Comparison of ENCODE assay signal across 7 cellular contexts in genomic region chr11:119318240-119319135, GRCh38. TPM values are rescaled to one million over a fixed set of nuclear protein-coding genes. Genes with fewer than 3 reads are reported as not detected.
DNase-seq lines count a peak whose midpoint lies in the region; ATAC-seq and TF ChIP-seq lines count a peak whose summit lies in the region.

No MANE protein-coding gene starts in this region.

- H3K27ac Mint-ChIP-seq in nephron: peak overlapping the region; percentile 68 to 92 (median 83)

- H2AFZ ChIP-seq in OCI-LY1 (ENCODE audit: low read length): no peak overlapping the region

- no peaks in the 10 kb centered on the region for H4K20me1 ChIP-seq in OCI-LY1 (ENCODE audit: insufficient read depth, low read length)

- H3K9ac ChIP-seq in OCI-LY1 (ENCODE audit: low read length): no peak overlapping the region; the same call in 1 of the 2 replicates

- H3K27me3 Mint-ChIP-seq in nephron (ENCODE audit: low read depth): peaks cover 7% of the 10 kb centered on the region

- no peaks in the 10 kb centered on the region for H3K36me3 Mint-ChIP-seq in nephron (ENCODE audit: low read depth)

- DNase-seq in DMS79 (lab: John Stamatoyannopoulos, UW) (no peak), DMS79 treated with DMSO at 0.1 percent for 48 hours (lab: John Stamatoyannopoulos, UW) (no peak)

- H3K4me3 ChIP-seq in OCI-LY1 (ENCODE audit: low read depth, low read length, poor library complexity, severe bottlenecking) (peak overlapping the region; percentile 21), ectodermal cell (ENCODE audit: insufficient read depth, low read depth, low read length) (no peak overlapping the region)

- peak overlapping the region; percentile 28 for H3K27ac ChIP-seq in OCI-LY1 (ENCODE audit: low read depth, low read length, poor library complexity, severe bottlenecking)
- peak overlapping the region; percentile 57 for H3K27ac ChIP-seq in ectodermal cell (ENCODE audit: insufficient read depth, low read depth, low read length, poor library complexity, severe bottlenecking)

- 47 to 52% methylated on average over 22 of the region's 22 CpGs for WGBS in ectodermal cell, 2 experiments

- H3K4me2 ChIP-seq in OCI-LY1 (ENCODE audit: low read length): peak overlapping the region; percentile 54; the same call in 1 of the 2 replicates

- H3K4me3 Mint-ChIP-seq in nephron: peak overlapping the region; percentile 40 to 72 (median 42)

- H3K27me3 ChIP-seq in OCI-LY1 (ENCODE audit: insufficient read depth, low read length) (no peaks in the 10 kb centered on the region), ectodermal cell (ENCODE audit: control insufficient read depth, insufficient read depth, low read length, poor library complexity, severe bottlenecking) (peaks cover 32% of the 10 kb centered on the region)

- no peaks in the 10 kb centered on the region for H3K79me2 ChIP-seq in OCI-LY1 (ENCODE audit: insufficient read depth, low read length)

- no peaks in the 10 kb centered on the region for H3K9me3 Mint-ChIP-seq in nephron

- ATAC-seq in GM21786 (IDR thresholded peaks at IDR 0.05; ENCODE audit: unreplicated experiment) (peak; percentile 31), GM18868 (IDR thresholded peaks at IDR 0.05; ENCODE audit: unreplicated experiment) (no peak)

- H3K9me3 ChIP-seq in OCI-LY1 (ENCODE audit: low read length) (no peaks in the 10 kb centered on the region), ectodermal cell (ENCODE audit: control insufficient read depth, low read length) (no peaks in the 10 kb centered on the region)

- no peak for TF ChIP-seq CTCF in OCI-LY1 (IDR thresholded peaks at IDR 0.05; ENCODE audit: low read length)
- TF ChIP-seq CTCF in nephron (IDR thresholded peaks at IDR 0.05; ENCODE audit: unreplicated experiment in 3 of 3): no peak

- H3K4me1 ChIP-seq in OCI-LY1 (ENCODE audit: insufficient read depth, low read length, severe bottlenecking) (peaks cover 72% of the 10 kb centered on the region), ectodermal cell (ENCODE audit: control insufficient read depth, insufficient read depth, low read length) (peaks cover 52% of the 10 kb centered on the region)

- H3F3A ChIP-seq in OCI-LY1 (ENCODE audit: insufficient read depth, low read length): no peaks in the 10 kb centered on the region

- H3K4me1 Mint-ChIP-seq in nephron: peaks cover 28% of the 10 kb centered on the region

- H3K36me3 ChIP-seq in OCI-LY1 (ENCODE audit: insufficient read depth, low read length) (no peaks in the 10 kb centered on the region), ectodermal cell (ENCODE audit: control insufficient read depth, insufficient read depth, low read length) (peaks cover 3% of the 10 kb centered on the region)

- H3K9me2 ChIP-seq in OCI-LY1 (ENCODE audit: low read depth, low read length): no peaks in the 10 kb centered on the region

RNA-seq across cellular contexts. Expression of gene MCAM, which starts 1.6 kb away (rescaled TPM):
- 22.8 TPM for polyA plus RNA-seq in ectodermal cell (2013, experiment 1 of 4)
- 36.1 TPM for polyA plus RNA-seq in ectodermal cell (2013, experiment 2 of 4)
- 21.1 TPM for polyA plus RNA-seq in ectodermal cell (2013, experiment 3 of 4)
- 23.8 TPM for polyA plus RNA-seq in ectodermal cell (2013, experiment 4 of 4)

RNA-seq across cellular contexts. Expression of gene RNF26, which starts 15.8 kb away (rescaled TPM):
- 66.9 TPM for polyA plus RNA-seq in ectodermal cell (2013, experiment 1 of 4)
- 67.5 TPM for polyA plus RNA-seq in ectodermal cell (2013, experiment 2 of 4)
- 65.3 TPM for polyA plus RNA-seq in ectodermal cell (2013, experiment 3 of 4)
- 71.5 TPM for polyA plus RNA-seq in ectodermal cell (2013, experiment 4 of 4)

RNA-seq across cellular contexts. Expression of gene C1QTNF5, which starts 22.2 kb away (rescaled TPM):
- 3.1 TPM for polyA plus RNA-seq in ectodermal cell (2013, experiment 1 of 4)
- polyA plus RNA-seq in ectodermal cell (2013, experiment 2 of 4): 3.4 TPM
- 4.5 TPM for polyA plus RNA-seq in ectodermal cell (2013, experiment 3 of 4)
- polyA plus RNA-seq in ectodermal cell (2013, experiment 4 of 4): 6.6 TPM

RNA-seq across cellular contexts. Expression of gene MFRP, which starts 28.0 kb away (rescaled TPM):
- not detected for polyA plus RNA-seq in ectodermal cell (2013, experiment 1 of 4)
- polyA plus RNA-seq in ectodermal cell (2013, experiment 2 of 4): 0.05 TPM
- not detected for polyA plus RNA-seq in ectodermal cell (2013, experiment 3 of 4)
- not detected for polyA plus RNA-seq in ectodermal cell (2013, experiment 4 of 4)
